In the genomic region with DNA sequence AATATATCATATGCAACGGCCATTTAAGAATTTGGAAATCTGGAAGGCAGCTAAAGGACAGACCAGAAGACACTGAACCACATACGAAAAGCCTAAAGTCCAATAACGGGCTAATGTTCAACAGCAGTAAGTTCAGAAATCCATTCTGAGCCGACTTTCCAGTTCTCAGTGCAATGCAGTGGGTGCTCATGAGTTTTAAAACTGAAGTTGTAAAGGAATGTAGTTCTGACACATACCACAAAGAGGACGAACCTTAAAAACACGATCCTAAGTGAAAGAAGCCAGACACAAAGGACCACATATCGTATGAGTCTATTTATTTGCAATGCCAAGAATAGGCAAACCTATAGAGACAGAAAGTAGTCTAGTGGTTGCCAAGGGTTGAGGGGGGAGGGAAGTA, we compare ENCODE assay signal across 27 cellular contexts.
"Had no signal": no experiment of that assay in that cellular context is flagged by ENCODE, and none has a peak within 500 bp of the region (broad histone marks: within the 10 kb centered on the region; RNA-seq: fewer than 3 reads in every experiment).

No MANE protein-coding gene starts in this region.

- FAIRE-seq: colon, endometrium, endothelial cell of umbilical vein, frontal cortex had no signal

- H3K4me3 ChIP-seq: colonic mucosa, coronary artery, dorsolateral prefrontal cortex, esophagus muscularis mucosa, esophagus squamous epithelium, gastrocnemius medialis, gastroesophageal sphincter, heart left ventricle, heart right ventricle had no signal

- H3K9me3 ChIP-seq: colonic mucosa, esophagus muscularis mucosa, esophagus squamous epithelium, gastrocnemius medialis, gastroesophageal sphincter, heart left ventricle, heart right ventricle had no signal

- DNase-seq: colonic mucosa; cortex of kidney; dermis blood vessel endothelial cell; dorsolateral prefrontal cortex; effector CD4-positive, alpha-beta T cell; effector CD8-positive, alpha-beta T cell; effector memory CD4-positive, alpha-beta T cell; effector memory CD8-positive, alpha-beta T cell; endodermal cell; erythroblast; esophagus squamous epithelium; foreskin fibroblast; foreskin keratinocyte; gastrocnemius medialis; glutamatergic neuron; head of caudate nucleus; heart left ventricle; heart right ventricle had no signal

- H3K36me3 ChIP-seq: colonic mucosa, esophagus muscularis mucosa, esophagus squamous epithelium, gastrocnemius medialis, gastroesophageal sphincter, heart left ventricle, heart right ventricle had no signal

- H3K27ac ChIP-seq: colonic mucosa, coronary artery, dorsolateral prefrontal cortex, epithelial cell of prostate, esophagus muscularis mucosa, esophagus squamous epithelium, foreskin keratinocyte, gastrocnemius medialis, gastroesophageal sphincter, heart left ventricle, heart right ventricle had no signal

- H3K4me1 ChIP-seq: colonic mucosa, esophagus muscularis mucosa, esophagus squamous epithelium, foreskin keratinocyte, gastrocnemius medialis, gastroesophageal sphincter, heart left ventricle, heart right ventricle had no signal

- ATAC-seq: effector memory CD8-positive, alpha-beta T cell; esophagus mucosa; foreskin keratinocyte; gastrocnemius medialis; gastroesophageal sphincter; heart left ventricle; heart right ventricle had no signal

- H3K27me3 ChIP-seq: colonic mucosa, dorsolateral prefrontal cortex, esophagus muscularis mucosa, esophagus squamous epithelium, foreskin keratinocyte, gastrocnemius medialis, heart left ventricle had no signal
